40 cellular contexts compared by ENCODE assay signal in genomic region chr15:70998319-70998718, GRCh38.
"Had no signal": no experiment of that assay in that cellular context is flagged by ENCODE, and none has a peak within 500 bp of the region (broad histone marks: within the 10 kb centered on the region; RNA-seq: fewer than 3 reads in every experiment).

No MANE protein-coding gene starts in this region.

- H3K36me3 Mint-ChIP-seq: activated naive CD4-positive, alpha-beta T cell treated with anti-CD3 and anti-CD28 coated beads, Interleukin-2, amount 10 ng/mL, durations not matched to agents 7 days and 5 days; activated naive CD4-positive, alpha-beta T cell treated with anti-CD3 and anti-CD28 coated beads, Interleukin-2, amount 50 U/mL, for 24 hours; activated naive CD8-positive, alpha-beta T cell treated with anti-CD3 and anti-CD28 coated beads, Interleukin-2, amount 10 ng/mL, durations not matched to agents 7 days and 5 days had no signal

- H3K27me3 ChIP-seq: adrenal gland, ascending aorta, body of pancreas, brain microvascular endothelial cell, breast epithelium, cardiac muscle cell, colonic mucosa had no signal

- H3K27ac ChIP-seq: adrenal gland, ascending aorta, body of pancreas, brain microvascular endothelial cell, breast epithelium, cardiac muscle cell, colonic mucosa had no signal

- DNase-seq: activated effector memory CD4-positive, alpha-beta T cell treated with anti-CD3 and anti-CD28 coated beads, Interleukin-2, amount 50 U/mL, for 16 hours; activated effector memory CD4-positive, alpha-beta T cell treated with Interleukin-2 at 50 U/mL for 16 hours; activated gamma-delta T cell; activated gamma-delta T cell treated with Interleukin-2 at 50 U/mL for 16 hours; activated naive CD4-positive, alpha-beta T cell; activated naive CD4-positive, alpha-beta T cell treated with anti-CD3 and anti-CD28 coated beads for 36 hours; activated naive CD4-positive, alpha-beta T cell treated with anti-CD3 and anti-CD28 coated beads, Interleukin-2, amount 10 ng/mL, durations not matched to agents 7 days and 5 days; activated naive CD4-positive, alpha-beta T cell treated with anti-CD3 and anti-CD28 coated beads, Interleukin-2, amount 50 U/mL, for 16 hours; activated naive CD4-positive, alpha-beta T cell treated with Interleukin-2 at 50 U/mL for 16 hours; activated naive CD8-positive, alpha-beta T cell treated with anti-CD3 and anti-CD28 coated beads for 36 hours; activated naive CD8-positive, alpha-beta T cell treated with anti-CD3 and anti-CD28 coated beads, Interleukin-2, amount 10 ng/mL, durations not matched to agents 7 days and 5 days; activated naive CD8-positive, alpha-beta T cell treated with anti-CD3 and anti-CD28 coated beads, Interleukin-2, amount 50 U/mL, for 24 hours; activated T-cell treated with anti-CD3 and anti-CD28 coated beads, Interleukin-2, amount 50 U/mL, for 1 hour; activated T-cell treated with anti-CD3 and anti-CD28 coated beads, Interleukin-2, amount 50 U/mL, for 24 hours; activated T-cell treated with anti-CD3 and anti-CD28 coated beads, Interleukin-2, amount 50 U/mL, for 4 hours; activated T-cell treated with anti-CD3 and anti-CD28 coated beads, Interleukin-2, amount 50 U/mL, for 48 hours; activated T-cell treated with anti-CD3 and anti-CD28 coated beads, Interleukin-2, amount 50 U/mL, for 72 hours; adrenal gland; amniotic stem cell; anterior cingulate cortex; aorta; body of pancreas; brain microvascular endothelial cell; caudate nucleus; central memory CD4-positive, alpha-beta T cell; cerebellar nuclear complex; colonic mucosa had no signal

- H3K27me3 Mint-ChIP-seq: activated naive CD4-positive, alpha-beta T cell treated with anti-CD3 and anti-CD28 coated beads, Interleukin-2, amount 10 ng/mL, durations not matched to agents 7 days and 5 days; brain had no signal

- H3K4me3 Mint-ChIP-seq: activated naive CD4-positive, alpha-beta T cell treated with anti-CD3 and anti-CD28 coated beads for 36 hours; activated naive CD4-positive, alpha-beta T cell treated with anti-CD3 and anti-CD28 coated beads, Interleukin-2, amount 10 ng/mL, durations not matched to agents 7 days and 5 days; activated naive CD4-positive, alpha-beta T cell treated with anti-CD3 and anti-CD28 coated beads, Interleukin-2, amount 50 U/mL, for 24 hours; activated naive CD8-positive, alpha-beta T cell; activated naive CD8-positive, alpha-beta T cell treated with anti-CD3 and anti-CD28 coated beads for 36 hours; activated naive CD8-positive, alpha-beta T cell treated with anti-CD3 and anti-CD28 coated beads, Interleukin-2, amount 10 ng/mL, durations not matched to agents 7 days and 5 days; activated naive CD8-positive, alpha-beta T cell treated with anti-CD3 and anti-CD28 coated beads, Interleukin-2, amount 50 U/mL, for 24 hours; activated T-cell treated with anti-CD3 and anti-CD28 coated beads, Interleukin-2, amount 50 U/mL, for 24 hours; activated T-cell treated with anti-CD3 and anti-CD28 coated beads, Interleukin-2, amount 50 U/mL, for 4 hours; activated T-cell treated with anti-CD3 and anti-CD28 coated beads, Interleukin-2, amount 50 U/mL, for 72 hours; activated T-helper 1 cell treated with anti-CD3 and anti-CD28 coated beads, Interleukin-12 subunit alpha, Interleukin-12 subunit beta, Interleukin-2, Interleukin-4 antibody, amounts not matched to agents 30 ng/mL and 10 ng/mL and 1 ng/mL, durations not matched to agents 14 hours and 24 hours and 36 hours; activated T-helper 17 cell treated with anti-CD3 and anti-CD28 coated beads, Interleukin-2, amount 50 U/mL, for 72 hours; brain; central memory CD8-positive, alpha-beta T cell had no signal

- H3K4me1 Mint-ChIP-seq: activated naive CD4-positive, alpha-beta T cell treated with anti-CD3 and anti-CD28 coated beads, Interleukin-2, amount 10 ng/mL, durations not matched to agents 7 days and 5 days; activated naive CD4-positive, alpha-beta T cell treated with anti-CD3 and anti-CD28 coated beads, Interleukin-2, amount 50 U/mL, for 24 hours; activated naive CD8-positive, alpha-beta T cell treated with anti-CD3 and anti-CD28 coated beads for 36 hours; activated naive CD8-positive, alpha-beta T cell treated with anti-CD3 and anti-CD28 coated beads, Interleukin-2, amount 10 ng/mL, durations not matched to agents 7 days and 5 days; activated naive CD8-positive, alpha-beta T cell treated with anti-CD3 and anti-CD28 coated beads, Interleukin-2, amount 50 U/mL, for 24 hours; activated T-helper 17 cell treated with anti-CD3 and anti-CD28 coated beads, Interleukin-2, amount 50 U/mL, for 72 hours; brain; central memory CD8-positive, alpha-beta T cell had no signal

- H3K4me3 ChIP-seq: adrenal gland, ascending aorta, body of pancreas, breast epithelium, cardiac muscle cell, colonic mucosa had no signal

- ATAC-seq: activated naive CD4-positive, alpha-beta T cell treated with anti-CD3 and anti-CD28 coated beads, Interleukin-2, amount 50 U/mL, for 72 hours; activated naive CD8-positive, alpha-beta T cell treated with anti-CD3 and anti-CD28 coated beads, Interleukin-2, amount 50 U/mL, for 24 hours; activated T-cell treated with anti-CD3 and anti-CD28 coated beads, Interleukin-2, amount 50 U/mL, for 4 hours; activated T-cell treated with anti-CD3 and anti-CD28 coated beads, Interleukin-2, amount 50 U/mL, for 72 hours; activated T-helper 17 cell treated with anti-CD3 and anti-CD28 coated beads, Interleukin-2, amount 50 U/mL, for 72 hours; body of pancreas had no signal

- H3K9me3 ChIP-seq: ascending aorta, body of pancreas, colonic mucosa had no signal

- H3K36me3 ChIP-seq: adrenal gland, ascending aorta, brain microvascular endothelial cell, breast epithelium, cardiac muscle cell, colonic mucosa had no signal

- H3K27ac Mint-ChIP-seq: activated naive CD4-positive, alpha-beta T cell treated with anti-CD3 and anti-CD28 coated beads for 36 hours; activated naive CD4-positive, alpha-beta T cell treated with anti-CD3 and anti-CD28 coated beads, Interleukin-2, amount 10 ng/mL, durations not matched to agents 7 days and 5 days; activated naive CD4-positive, alpha-beta T cell treated with anti-CD3 and anti-CD28 coated beads, Interleukin-2, amount 50 U/mL, for 24 hours; activated naive CD4-positive, alpha-beta T cell treated with anti-CD3 and anti-CD28 coated beads, Interleukin-2, amount 50 U/mL, for 72 hours; activated naive CD8-positive, alpha-beta T cell; activated naive CD8-positive, alpha-beta T cell treated with anti-CD3 and anti-CD28 coated beads for 36 hours; activated naive CD8-positive, alpha-beta T cell treated with anti-CD3 and anti-CD28 coated beads, Interleukin-2, amount 10 ng/mL, durations not matched to agents 7 days and 5 days; activated naive CD8-positive, alpha-beta T cell treated with anti-CD3 and anti-CD28 coated beads, Interleukin-2, amount 50 U/mL, for 24 hours; activated T-cell treated with anti-CD3 and anti-CD28 coated beads, Interleukin-2, amount 50 U/mL, for 24 hours; activated T-cell treated with anti-CD3 and anti-CD28 coated beads, Interleukin-2, amount 50 U/mL, for 72 hours; activated T-helper 1 cell treated with anti-CD3 and anti-CD28 coated beads, Interleukin-12 subunit alpha, Interleukin-12 subunit beta, Interleukin-2, Interleukin-4 antibody, amounts not matched to agents 30 ng/mL and 10 ng/mL and 1 ng/mL, durations not matched to agents 14 hours and 24 hours and 36 hours; activated T-helper 17 cell treated with anti-CD3 and anti-CD28 coated beads, Interleukin-2, amount 50 U/mL, for 72 hours; activated T-helper 2 cell treated with anti-CD3 and anti-CD28 coated beads, Interferon-gamma antibody, Interleukin-2, Interleukin-4, amounts not matched to agents 10 μg/mL and 5 μg/mL and 100 μg/mL, durations not matched to agents 14 hours and 24 hours and 36 hours; brain had no signal

- FAIRE-seq: bronchial epithelial cell, colon had no signal

- H3K4me1 ChIP-seq: adrenal gland, body of pancreas, breast epithelium, colonic mucosa had no signal
